12 cellular contexts compared by ENCODE assay signal in the genomic region with DNA sequence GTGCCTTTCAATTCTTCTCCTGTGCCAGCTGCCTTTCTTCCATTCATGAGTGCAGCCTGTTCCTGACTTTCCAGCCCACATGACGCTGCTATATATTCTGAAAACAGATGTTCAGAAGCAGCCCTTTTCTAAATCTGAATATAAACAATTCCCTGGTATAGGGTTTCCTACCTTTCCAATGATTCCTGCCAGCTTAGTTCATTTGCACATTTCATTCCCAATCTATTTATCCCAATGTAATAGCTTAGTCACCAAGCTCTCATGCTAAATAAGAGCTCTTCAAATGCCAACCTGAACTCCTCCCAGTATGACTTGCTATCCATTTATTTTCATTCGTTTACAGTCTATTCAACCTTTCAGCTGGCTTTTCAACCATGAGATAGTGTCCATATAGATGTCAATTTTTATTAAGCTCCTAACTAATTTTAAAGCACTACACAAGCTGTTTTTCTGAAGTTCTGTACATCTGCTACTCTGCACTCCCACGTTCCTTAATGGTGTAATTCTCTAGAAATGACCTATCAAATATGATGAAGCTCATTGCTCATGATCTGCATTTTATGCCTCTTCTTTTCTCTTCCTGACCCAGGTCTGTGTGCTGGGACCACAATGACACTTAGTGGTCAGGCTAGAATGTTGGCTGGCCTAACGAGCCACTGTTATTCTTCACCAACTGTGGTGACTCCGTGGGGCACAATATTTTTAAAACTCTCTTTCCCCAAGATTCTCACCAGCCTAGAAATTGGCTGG.
DNase-seq lines count a peak whose midpoint lies in the region; ATAC-seq and TF ChIP-seq lines count a peak whose summit lies in the region.
"Had no signal": no experiment of that assay in that cellular context is flagged by ENCODE, and none has a peak within 500 bp of the region (broad histone marks: within the 10 kb centered on the region; RNA-seq: fewer than 3 reads in every experiment).

No MANE protein-coding gene starts in this region.

- TF ChIP-seq POLR2A in ovary (IDR thresholded peaks at IDR 0.05): no peak

- no peaks in the 10 kb centered on the region for H3K9me3 ChIP-seq in left lung
- H3K9me3 ChIP-seq in ovary: no peaks in the 10 kb centered on the region

- no peak for TF ChIP-seq EP300 in ovary (IDR thresholded peaks at IDR 0.05)

- H3K4me3 ChIP-seq in left lung: no peak overlapping the region
- H3K4me3 ChIP-seq in ovary: no peak overlapping the region

- peak; percentile 84 for ATAC-seq in left lung
- ATAC-seq: activated T-cell treated with anti-CD3 and anti-CD28 coated beads, Interleukin-2, amount 50 U/mL, for 4 hours had no signal

- DNase-seq in Ammon's horn (ENCODE audit: low spot score) (peak; percentile 26), M059J (ENCODE audit: low read depth) (peak; percentile 86), SHP77 treated with DMSO at 0.1 percent for 48 hours (lab: John Stamatoyannopoulos, UW) (peak; percentile 35), left lung (no peak), GM19238 (ENCODE audit: insufficient read length, low spot score) (no peak), SKM-1 treated with dmso at 0.1 percent for 144 hours (lab: John Stamatoyannopoulos, UW; ENCODE audit: unreplicated experiment) (no peak), ovary (no peak)
- no peak for DNase-seq in activated naive CD4-positive, alpha-beta T cell (lab: John Stamatoyannopoulos, UW)
- DNase-seq: activated T-cell treated with anti-CD3 and anti-CD28 coated beads, Interleukin-2, amount 50 U/mL, for 4 hours; CD4-positive, alpha-beta memory T cell; GOT3; stimulated activated CD4-positive, alpha-beta T cell treated with anti-CD3 and anti-CD28 coated beads, Interleukin-1b, Interleukin-23, amount 100 ng/mL, for 48 hours had no signal

- TF ChIP-seq CTCF in left lung (IDR thresholded peaks at IDR 0.05) (no peak), ovary (IDR thresholded peaks at IDR 0.05) (no peak)

- WGBS in ovary, 3 donors: 78 to 89% (median 85%) methylated on average over 5 of the region's 5 CpGs

- H3K27ac ChIP-seq in left lung: peak overlapping the region; percentile 9 to 15
- no peak overlapping the region for H3K27ac ChIP-seq in ovary

- H3K36me3 ChIP-seq in left lung (no peaks in the 10 kb centered on the region), ovary (no peaks in the 10 kb centered on the region)

- no peaks in the 10 kb centered on the region for H3K27me3 ChIP-seq in left lung
- H3K27me3 ChIP-seq in ovary: no peaks in the 10 kb centered on the region

- intact Hi-C loops in left lung (cut with DNase I): no loop called here
- intact Hi-C loops in ovary (cut with DNase I): no loop called here

- no peaks in the 10 kb centered on the region for H3K4me1 ChIP-seq in left lung
- no peaks in the 10 kb centered on the region for H3K4me1 ChIP-seq in ovary (ENCODE audit: insufficient read depth)

Comparison
In these comparisons a context has a peak if more than half of its experiments do, and no peak if none do; other contexts are left out.
1. DNase-seq: peak in Ammon's horn (single experiment), M059J (single experiment) and SHP77 treated with DMSO at 0.1 percent for 48 hours (single experiment); none in left lung (0 of 2), GM19238 (single experiment), SKM-1 treated with dmso at 0.1 percent for 144 hours (single experiment), activated naive CD4-positive, alpha-beta T cell (0 of 4) and ovary (0 of 5).
2. H3K27ac ChIP-seq: peak in left lung (2 of 2); none in ovary (0 of 2).